In genomic region chr22:45664136-45664646, GRCh38 we compare ENCODE assay signal across 14 cellular contexts. TPM values are rescaled to one million over a fixed set of nuclear protein-coding genes. Genes with fewer than 3 reads are reported as not detected.
DNase-seq lines count a peak whose midpoint lies in the region; ATAC-seq and TF ChIP-seq lines count a peak whose summit lies in the region.
"Had no signal": no experiment of that assay in that cellular context is flagged by ENCODE, and none has a peak within 500 bp of the region (broad histone marks: within the 10 kb centered on the region; RNA-seq: fewer than 3 reads in every experiment).

No MANE protein-coding gene starts in this region.

- no peaks in the 10 kb centered on the region for H3K27me3 ChIP-seq in BLaER1
- H3K27me3 ChIP-seq: BE2C had no signal

- no peak overlapping the region for H3K4me3 ChIP-seq in BLaER1
- H3K4me3 ChIP-seq: GM12878 had no signal

- peak overlapping the region; percentile 34 for H3K4me2 ChIP-seq in BLaER1

- H3K4me1 Mint-ChIP-seq in central memory CD8-positive, alpha-beta T cell = no peaks in the 10 kb centered on the region
- no peaks in the 10 kb centered on the region for H3K4me1 Mint-ChIP-seq in nephron progenitor cell
- no peaks in the 10 kb centered on the region for H3K4me1 Mint-ChIP-seq in activated CD8-positive, alpha-beta T cell treated with anti-CD3 and anti-CD28 coated beads for 36 hours (ENCODE audit: low read depth)
- H3K4me1 Mint-ChIP-seq: H9 had no signal

- H3K27ac ChIP-seq in BLaER1 = no peak overlapping the region
- H3K27ac ChIP-seq: C4-2B had no signal

- peaks cover 39% of the 10 kb centered on the region for H3K27me3 Mint-ChIP-seq in central memory CD8-positive, alpha-beta T cell
- H3K27me3 Mint-ChIP-seq in nephron progenitor cell (ENCODE audit: low read depth, poor library complexity) = peaks cover 68% of the 10 kb centered on the region
- peaks cover 11% of the 10 kb centered on the region for H3K27me3 Mint-ChIP-seq in activated CD8-positive, alpha-beta T cell treated with anti-CD3 and anti-CD28 coated beads for 36 hours

- no peak overlapping the region for H3K9ac ChIP-seq in BLaER1

- no peak for ATAC-seq in central memory CD8-positive, alpha-beta T cell (replicated peaks; ENCODE audit: extremely low read depth, poor library complexity, severe bottlenecking)
- ATAC-seq in left cardiac atrium = no peak
- no peak for ATAC-seq in activated CD8-positive, alpha-beta T cell treated with anti-CD3 and anti-CD28 coated beads for 36 hours
- ATAC-seq: GM12878 had no signal

- no peaks in the 10 kb centered on the region for H3K9me3 Mint-ChIP-seq in central memory CD8-positive, alpha-beta T cell
- H3K9me3 Mint-ChIP-seq in nephron progenitor cell = no peaks in the 10 kb centered on the region
- H3K9me3 Mint-ChIP-seq in activated CD8-positive, alpha-beta T cell treated with anti-CD3 and anti-CD28 coated beads for 36 hours = no peaks in the 10 kb centered on the region
- H3K9me3 Mint-ChIP-seq: CD4-positive, alpha-beta T cell; H9 had no signal

- H3K4me3 Mint-ChIP-seq in central memory CD8-positive, alpha-beta T cell = no peak overlapping the region
- no peak overlapping the region for H3K4me3 Mint-ChIP-seq in nephron progenitor cell
- no peak overlapping the region for H3K4me3 Mint-ChIP-seq in activated CD8-positive, alpha-beta T cell treated with anti-CD3 and anti-CD28 coated beads for 36 hours
- H3K4me3 Mint-ChIP-seq: CD4-positive, alpha-beta T cell; H9 had no signal

- intact Hi-C loops in left cardiac atrium (cut with DNase I) = no loop called here
- intact Hi-C loops in activated CD8-positive, alpha-beta T cell treated with anti-CD3 and anti-CD28 coated beads for 36 hours (cut with micrococcal nuclease) = no loop called here

- peaks cover 19% of the 10 kb centered on the region for H3K4me1 ChIP-seq in BLaER1
- H3K4me1 ChIP-seq: BE2C had no signal

- no peaks in the 10 kb centered on the region for H3K9me3 ChIP-seq in BLaER1
- H3K9me3 ChIP-seq: BE2C had no signal

- no peaks in the 10 kb centered on the region for H3K36me3 Mint-ChIP-seq in central memory CD8-positive, alpha-beta T cell (ENCODE audit: insufficient read depth)
- no peaks in the 10 kb centered on the region for H3K36me3 Mint-ChIP-seq in nephron progenitor cell (ENCODE audit: low read depth)
- H3K36me3 Mint-ChIP-seq in activated CD8-positive, alpha-beta T cell treated with anti-CD3 and anti-CD28 coated beads for 36 hours (ENCODE audit: low read depth) = no peaks in the 10 kb centered on the region

- H4K20me1 ChIP-seq in BLaER1 = no peaks in the 10 kb centered on the region

- no peaks in the 10 kb centered on the region for H3K36me3 ChIP-seq in BLaER1
- H3K36me3 ChIP-seq: BE2C had no signal

- CTCF ChIA-PET in activated CD8-positive, alpha-beta T cell treated with anti-CD3 and anti-CD28 coated beads for 36 hours (lab: Charles Lee) = interaction anchor here (1.3 kb wide), 1 partner anchor 9 kb away, joined by 4 read pairs; no protein-coding TSS in a partner anchor

- no peak for TF ChIP-seq CTCF in nephron progenitor cell (IDR thresholded peaks at IDR 0.05)
- TF ChIP-seq CTCF in activated CD8-positive, alpha-beta T cell treated with anti-CD3 and anti-CD28 coated beads for 36 hours (IDR thresholded peaks at IDR 0.05) = no peak

- peak overlapping the region; percentile 35 for H3K27ac Mint-ChIP-seq in central memory CD8-positive, alpha-beta T cell (ENCODE audit: low read depth)
- H3K27ac Mint-ChIP-seq in nephron progenitor cell = no peak overlapping the region
- H3K27ac Mint-ChIP-seq in activated CD8-positive, alpha-beta T cell treated with anti-CD3 and anti-CD28 coated beads for 36 hours = no peak overlapping the region
- H3K27ac Mint-ChIP-seq: CD4-positive, alpha-beta T cell; H9 had no signal

- POLR2A ChIA-PET in activated CD8-positive, alpha-beta T cell treated with anti-CD3 and anti-CD28 coated beads for 36 hours (lab: Charles Lee) = no interaction called here

- peak; percentile 36 for DNase-seq in M059J (ENCODE audit: low read depth)
- DNase-seq in central memory CD8-positive, alpha-beta T cell (ENCODE audit: low spot score in 2 of 2) = no peak
- peak; percentile 35 for DNase-seq in iris pigment epithelial cell (ENCODE audit: low read depth)
- no peak for DNase-seq in nephron progenitor cell
- DNase-seq in left cardiac atrium = no peak
- DNase-seq in activated CD8-positive, alpha-beta T cell treated with anti-CD3 and anti-CD28 coated beads for 36 hours = no peak
- DNase-seq: BE2C; CD4-positive, alpha-beta T cell; DMS79 treated with DMSO at 0.1 percent for 48 hours; EL; H9 had no signal

RNA-seq across cellular contexts. Expression of gene ATXN10, which starts 7.4 kb away (rescaled TPM):
- total RNA-seq in M059J (2014; rRNA removed; shearing (Covaris generic)) = 87.7 and 122 TPM in 2 replicates
- 100 to 1,000 TPM; 129 to 143 TPM for total RNA-seq in left cardiac atrium
- total RNA-seq in activated CD8-positive, alpha-beta T cell treated with anti-CD3 and anti-CD28 coated beads for 36 hours = 100 to 1,000 TPM; 114 to 121 TPM

Comparison
In these comparisons a context has a peak if more than half of its experiments do, and no peak if none do; other contexts are left out.
1. DNase-seq: peak in M059J (single experiment) and iris pigment epithelial cell (single experiment); none in central memory CD8-positive, alpha-beta T cell (0 of 2), nephron progenitor cell (single experiment), left cardiac atrium (single experiment) and activated CD8-positive, alpha-beta T cell treated with anti-CD3 and anti-CD28 coated beads for 36 hours (single experiment).